In genomic region chrX:16882188-16882587, GRCh38 we compare ENCODE assay signal across 9 cellular contexts. TPM values are rescaled to one million over a fixed set of nuclear protein-coding genes. Genes with fewer than 3 reads are reported as not detected.
A peak's percentile ranks its signal among the peaks of the same experiment; 100 is the strongest.
DNase-seq lines count a peak whose midpoint lies in the region; ATAC-seq and TF ChIP-seq lines count a peak whose summit lies in the region.
"Had no signal": no experiment of that assay in that cellular context is flagged by ENCODE, and none has a peak within 500 bp of the region (broad histone marks: within the 10 kb centered on the region; RNA-seq: fewer than 3 reads in every experiment).

No MANE protein-coding gene starts in this region.

- peaks cover 7% of the 10 kb centered on the region for H3K4me1 ChIP-seq in Loucy (ENCODE audit: insufficient read depth, low read length, poor library complexity, severe bottlenecking)
- H3K4me1 ChIP-seq in iPS-15b (ENCODE audit: control insufficient read depth, insufficient read depth, low read length), result no peaks in the 10 kb centered on the region
- H3K4me1 ChIP-seq: foreskin keratinocyte had no signal

- H3K4me2 ChIP-seq in Loucy (ENCODE audit: low read depth, low read length, poor library complexity, severe bottlenecking), result peak overlapping the region; percentile 100

- peak overlapping the region; percentile 87 for H3K4me3 ChIP-seq in Loucy (ENCODE audit: low read length, poor library complexity, severe bottlenecking)
- H3K4me3 ChIP-seq in iPS-15b (ENCODE audit: low read depth, low read length), result peak overlapping the region; percentile 85

- peak overlapping the region; percentile 78 for H3K9ac ChIP-seq in Loucy (ENCODE audit: low read depth, low read length, poor library complexity, severe bottlenecking)
- no peak overlapping the region for H3K9ac ChIP-seq in iPS-15b (ENCODE audit: low read depth, low read length)

- H3K9me3 ChIP-seq in Loucy (ENCODE audit: insufficient read depth, low read depth, low read length) (no peaks in the 10 kb centered on the region), iPS-15b (ENCODE audit: control insufficient read depth, insufficient read depth, low read length) (no peaks in the 10 kb centered on the region)

- DNase-seq in activated naive CD4-positive, alpha-beta T cell treated with anti-CD3 and anti-CD28 coated beads for 36 hours, result peak; percentile 12
- DNase-seq in activated naive CD4-positive, alpha-beta T cell treated with Interleukin-2 at 50 U/mL for 16 hours, result no peak
- DNase-seq in activated CD8-positive, alpha-beta T cell treated with anti-CD3 and anti-CD28 coated beads, Interleukin-2, amount 10 ng/mL, durations not matched to agents 7 days and 5 days, result peak; percentile 34
- no peak for DNase-seq in NCI-H187 (lab: John Stamatoyannopoulos, UW)

- peak; percentile 31 for ATAC-seq in activated CD8-positive, alpha-beta T cell treated with anti-CD3 and anti-CD28 coated beads, Interleukin-2, amount 10 ng/mL, durations not matched to agents 7 days and 5 days
- peak; percentile 82 for ATAC-seq in stimulated activated memory B cell treated with anti-CD40 and anti-IgM and Interleukin-4, amounts not matched to agents 10 μg/mL and 1 μg/mL and 100 μg/mL, for 72 hours
- ATAC-seq in HG02970 (IDR thresholded peaks at IDR 0.05; ENCODE audit: low FRiP score, unreplicated experiment), result no peak

- no peaks in the 10 kb centered on the region for H3K36me3 Mint-ChIP-seq in activated naive CD4-positive, alpha-beta T cell treated with anti-CD3 and anti-CD28 coated beads for 36 hours (ENCODE audit: low read depth)
- H3K36me3 Mint-ChIP-seq in activated CD8-positive, alpha-beta T cell treated with anti-CD3 and anti-CD28 coated beads, Interleukin-2, amount 10 ng/mL, durations not matched to agents 7 days and 5 days (ENCODE audit: low read depth), result no peaks in the 10 kb centered on the region
- H3K36me3 Mint-ChIP-seq in stimulated activated memory B cell treated with anti-CD40 and anti-IgM and Interleukin-4, amounts not matched to agents 10 μg/mL and 1 μg/mL and 100 μg/mL, for 72 hours, result no peaks in the 10 kb centered on the region

- no peak overlapping the region for H3K27ac Mint-ChIP-seq in activated naive CD4-positive, alpha-beta T cell treated with anti-CD3 and anti-CD28 coated beads for 36 hours
- H3K27ac Mint-ChIP-seq in activated CD8-positive, alpha-beta T cell treated with anti-CD3 and anti-CD28 coated beads, Interleukin-2, amount 10 ng/mL, durations not matched to agents 7 days and 5 days, result no peak overlapping the region
- peak overlapping the region; percentile 82 for H3K27ac Mint-ChIP-seq in stimulated activated memory B cell treated with anti-CD40 and anti-IgM and Interleukin-4, amounts not matched to agents 10 μg/mL and 1 μg/mL and 100 μg/mL, for 72 hours

- no peak for TF ChIP-seq CTCF in Loucy (conservative IDR thresholded peaks at IDR 0.05; ENCODE audit: low read length)

- H3K27me3 ChIP-seq in Loucy (ENCODE audit: insufficient read depth, low read length, poor library complexity, severe bottlenecking) (no peaks in the 10 kb centered on the region), iPS-15b (ENCODE audit: control insufficient read depth, insufficient read depth, low read length) (peaks cover 9% of the 10 kb centered on the region)
- H3K27me3 ChIP-seq: foreskin keratinocyte had no signal

- H2AFZ ChIP-seq in Loucy (ENCODE audit: low read length), result peak overlapping the region; percentile 99

- H3K9me3 Mint-ChIP-seq in activated naive CD4-positive, alpha-beta T cell treated with anti-CD3 and anti-CD28 coated beads for 36 hours, result no peaks in the 10 kb centered on the region
- H3K9me3 Mint-ChIP-seq in activated CD8-positive, alpha-beta T cell treated with anti-CD3 and anti-CD28 coated beads, Interleukin-2, amount 10 ng/mL, durations not matched to agents 7 days and 5 days (ENCODE audit: insufficient read depth), result no peaks in the 10 kb centered on the region
- no peaks in the 10 kb centered on the region for H3K9me3 Mint-ChIP-seq in stimulated activated memory B cell treated with anti-CD40 and anti-IgM and Interleukin-4, amounts not matched to agents 10 μg/mL and 1 μg/mL and 100 μg/mL, for 72 hours

- 0 out of 2 replicates have a peak, but pooled peaks cover 3% of the 10 kb centered on the region for H3F3A ChIP-seq in Loucy (ENCODE audit: low read depth)

- H3K27me3 Mint-ChIP-seq in activated naive CD4-positive, alpha-beta T cell treated with anti-CD3 and anti-CD28 coated beads for 36 hours (ENCODE audit: low read depth), result peaks cover 3% of the 10 kb centered on the region
- peaks cover 12% of the 10 kb centered on the region for H3K27me3 Mint-ChIP-seq in activated CD8-positive, alpha-beta T cell treated with anti-CD3 and anti-CD28 coated beads, Interleukin-2, amount 10 ng/mL, durations not matched to agents 7 days and 5 days (ENCODE audit: low read depth)
- no peaks in the 10 kb centered on the region for H3K27me3 Mint-ChIP-seq in stimulated activated memory B cell treated with anti-CD40 and anti-IgM and Interleukin-4, amounts not matched to agents 10 μg/mL and 1 μg/mL and 100 μg/mL, for 72 hours

- intact Hi-C loops in activated naive CD4-positive, alpha-beta T cell treated with anti-CD3 and anti-CD28 coated beads for 36 hours (cut with micrococcal nuclease), result loop anchor here (2.0 kb wide), 2 partner anchors 25 to 65 kb away; partner anchors contain the start of gene REPS2

- H3K36me3 ChIP-seq in Loucy (ENCODE audit: insufficient read depth, low read length) (no peaks in the 10 kb centered on the region), iPS-15b (ENCODE audit: control insufficient read depth, insufficient read depth, low read length) (no peaks in the 10 kb centered on the region)

- CTCF ChIA-PET in activated naive CD4-positive, alpha-beta T cell treated with anti-CD3 and anti-CD28 coated beads for 36 hours (lab: Charles Lee), result interaction anchor here (0.7 to 3.5 kb wide), 12 partner anchors 9 to 200 kb away, joined by 3 to 36 read pairs (median 4); no protein-coding TSS in a partner anchor
- CTCF ChIA-PET in activated CD8-positive, alpha-beta T cell treated with anti-CD3 and anti-CD28 coated beads, Interleukin-2, amount 10 ng/mL, durations not matched to agents 7 days and 5 days (lab: Charles Lee), result interaction anchor here (0.6 to 4.2 kb wide), 18 partner anchors 10 to 772 kb away, joined by 3 to 61 read pairs (median 4); partner anchors contain the start of gene RBBP7

- no peaks in the 10 kb centered on the region for H3K4me1 Mint-ChIP-seq in activated naive CD4-positive, alpha-beta T cell treated with anti-CD3 and anti-CD28 coated beads for 36 hours (ENCODE audit: low read depth)
- peaks cover 12% of the 10 kb centered on the region for H3K4me1 Mint-ChIP-seq in activated CD8-positive, alpha-beta T cell treated with anti-CD3 and anti-CD28 coated beads, Interleukin-2, amount 10 ng/mL, durations not matched to agents 7 days and 5 days (ENCODE audit: low read depth)
- H3K4me1 Mint-ChIP-seq in stimulated activated memory B cell treated with anti-CD40 and anti-IgM and Interleukin-4, amounts not matched to agents 10 μg/mL and 1 μg/mL and 100 μg/mL, for 72 hours, result peaks cover 17% of the 10 kb centered on the region

- H4K20me1 ChIP-seq in Loucy (ENCODE audit: insufficient read depth, low read length, poor library complexity, severe bottlenecking), result no peaks in the 10 kb centered on the region

- POLR2A ChIA-PET in activated CD8-positive, alpha-beta T cell treated with anti-CD3 and anti-CD28 coated beads, Interleukin-2, amount 10 ng/mL, durations not matched to agents 7 days and 5 days (lab: Charles Lee), result interaction anchor here (0.6 to 1.8 kb wide), 3 partner anchors 9 to 1092 kb away, joined by 3 to 21 read pairs (median 3); partner anchors contain the start of genes RBBP7 and ZRSR2

- no peaks in the 10 kb centered on the region for H3K9me2 ChIP-seq in Loucy (replicated peaks; ENCODE audit: low read depth, low read length)

- H3K79me2 ChIP-seq in Loucy (ENCODE audit: insufficient read depth, low read length), result no peaks in the 10 kb centered on the region

- H3K4me3 Mint-ChIP-seq in activated naive CD4-positive, alpha-beta T cell treated with anti-CD3 and anti-CD28 coated beads for 36 hours, result peak overlapping the region; percentile 45
- peak overlapping the region; percentile 55 for H3K4me3 Mint-ChIP-seq in activated CD8-positive, alpha-beta T cell treated with anti-CD3 and anti-CD28 coated beads, Interleukin-2, amount 10 ng/mL, durations not matched to agents 7 days and 5 days
- peak overlapping the region; percentile 75 for H3K4me3 Mint-ChIP-seq in stimulated activated memory B cell treated with anti-CD40 and anti-IgM and Interleukin-4, amounts not matched to agents 10 μg/mL and 1 μg/mL and 100 μg/mL, for 72 hours

RNA-seq across cellular contexts. Expression of gene RBBP7, which starts 12.0 kb away (rescaled TPM):
- total RNA-seq in activated naive CD4-positive, alpha-beta T cell treated with anti-CD3 and anti-CD28 coated beads for 36 hours, result 100 to 1,000 TPM; 213 to 228 TPM
- total RNA-seq in activated CD8-positive, alpha-beta T cell treated with anti-CD3 and anti-CD28 coated beads, Interleukin-2, amount 10 ng/mL, durations not matched to agents 7 days and 5 days, result 100 to 1,000 TPM; 195 to 201 TPM

Comparison
In these comparisons a context has a peak if more than half of its experiments do, and no peak if none do; other contexts are left out.
1. DNase-seq: peak in activated naive CD4-positive, alpha-beta T cell treated with anti-CD3 and anti-CD28 coated beads for 36 hours (single experiment) and activated CD8-positive, alpha-beta T cell treated with anti-CD3 and anti-CD28 coated beads, Interleukin-2, amount 10 ng/mL, durations not matched to agents 7 days and 5 days (single experiment); none in activated naive CD4-positive, alpha-beta T cell treated with Interleukin-2 at 50 U/mL for 16 hours (single experiment) and NCI-H187 (0 of 2).
2. Peak in every context shown above with its lines, with median percentiles within 50 percentile points of each other: H3K4me3 Mint-ChIP-seq.